Comparison of ENCODE assay signal across 8 cellular contexts in genomic region chr16:17301593-17302135, GRCh38.
DNase-seq lines count a peak whose midpoint lies in the region; ATAC-seq and TF ChIP-seq lines count a peak whose summit lies in the region.

No MANE protein-coding gene starts in this region.

- H3K9me3 ChIP-seq in osteoblast (ENCODE audit: low read depth, low read length) = no peaks in the 10 kb centered on the region
- no peaks in the 10 kb centered on the region for H3K9me3 ChIP-seq in aorta (ENCODE audit: control insufficient read depth, low read length)

- intact Hi-C loops in aorta (cut with DNase I) = no loop called here

- H3K36me3 ChIP-seq in osteoblast (ENCODE audit: insufficient read depth, low read length) = no peaks in the 10 kb centered on the region
- no peaks in the 10 kb centered on the region for H3K36me3 ChIP-seq in aorta (ENCODE audit: control insufficient read depth in 1 of 2, insufficient read depth in 2 of 2, low read length in 1 of 2)

- H4K20me1 ChIP-seq in osteoblast (ENCODE audit: insufficient read depth, low read length) = peaks cover 60% of the 10 kb centered on the region

- H3K27me3 ChIP-seq in osteoblast (ENCODE audit: insufficient read depth, low read length) = no peaks in the 10 kb centered on the region
- no peaks in the 10 kb centered on the region for H3K27me3 ChIP-seq in aorta (ENCODE audit: control insufficient read depth in 1 of 2, insufficient read depth in 2 of 2, low read length in 1 of 2)

- 94 to 98% methylated on average over 10 of the region's 10 CpGs for WGBS in aorta, 2 donors

- H3K79me2 ChIP-seq in osteoblast (ENCODE audit: insufficient read depth, low read length) = peaks cover 3% of the 10 kb centered on the region

- DNase-seq in DMS79 (lab: John Stamatoyannopoulos, UW) (peak; percentile 76), SW480 (ENCODE audit: low spot score) (peak; percentile 64), osteoblast (ENCODE audit: insufficient read length, low spot score, missing footprints) (no peak), aorta (no peak), NCI-H446 treated with DMSO at 0.1 percent for 48 hours (lab: John Stamatoyannopoulos, UW) (no peak)
- DNase-seq in activated naive CD4-positive, alpha-beta T cell treated with Interleukin-2 at 50 U/mL for 16 hours = no peak

- H2AFZ ChIP-seq in osteoblast (ENCODE audit: low read length) = no peak overlapping the region

- peak; percentile 71 for ATAC-seq in GM19372 (IDR thresholded peaks at IDR 0.05; ENCODE audit: low read depth, unreplicated experiment)
- peak; percentile 81 for ATAC-seq in HG03103 (IDR thresholded peaks at IDR 0.05; ENCODE audit: low read depth, unreplicated experiment)
- ATAC-seq in aorta (ENCODE audit: low FRiP score) = no peak

- TF ChIP-seq CTCF in osteoblast (IDR thresholded peaks at IDR 0.05; ENCODE audit: extremely low read depth, low read depth, low read length) = no peak

- no peak overlapping the region for H3K4me3 ChIP-seq in osteoblast (ENCODE audit: insufficient read depth, low read length)
- H3K4me3 ChIP-seq in aorta (ENCODE audit: low read length in 2 of 2) = no peak overlapping the region

- H3K27ac ChIP-seq in osteoblast (ENCODE audit: low read depth, low read length) = no peak overlapping the region
- no peak overlapping the region for H3K27ac ChIP-seq in aorta (ENCODE audit: low read depth in 1 of 2, low read length in 2 of 2)

- peaks cover 12% of the 10 kb centered on the region for H3K4me1 ChIP-seq in osteoblast (ENCODE audit: insufficient read depth, low read length)
- no peaks in the 10 kb centered on the region for H3K4me1 ChIP-seq in aorta (ENCODE audit: control insufficient read depth in 1 of 2, insufficient read depth in 2 of 2, low read length in 2 of 2)

- no peak overlapping the region for H3K4me2 ChIP-seq in osteoblast (ENCODE audit: insufficient read depth, low read length)

Comparison
In these comparisons a context has a peak if more than half of its experiments do, and no peak if none do; other contexts are left out.
1. DNase-seq: peak in DMS79 (single experiment) and SW480 (single experiment); none in activated naive CD4-positive, alpha-beta T cell treated with Interleukin-2 at 50 U/mL for 16 hours (single experiment), osteoblast (single experiment), aorta (0 of 2) and NCI-H446 treated with DMSO at 0.1 percent for 48 hours (single experiment).